In the genomic region with DNA sequence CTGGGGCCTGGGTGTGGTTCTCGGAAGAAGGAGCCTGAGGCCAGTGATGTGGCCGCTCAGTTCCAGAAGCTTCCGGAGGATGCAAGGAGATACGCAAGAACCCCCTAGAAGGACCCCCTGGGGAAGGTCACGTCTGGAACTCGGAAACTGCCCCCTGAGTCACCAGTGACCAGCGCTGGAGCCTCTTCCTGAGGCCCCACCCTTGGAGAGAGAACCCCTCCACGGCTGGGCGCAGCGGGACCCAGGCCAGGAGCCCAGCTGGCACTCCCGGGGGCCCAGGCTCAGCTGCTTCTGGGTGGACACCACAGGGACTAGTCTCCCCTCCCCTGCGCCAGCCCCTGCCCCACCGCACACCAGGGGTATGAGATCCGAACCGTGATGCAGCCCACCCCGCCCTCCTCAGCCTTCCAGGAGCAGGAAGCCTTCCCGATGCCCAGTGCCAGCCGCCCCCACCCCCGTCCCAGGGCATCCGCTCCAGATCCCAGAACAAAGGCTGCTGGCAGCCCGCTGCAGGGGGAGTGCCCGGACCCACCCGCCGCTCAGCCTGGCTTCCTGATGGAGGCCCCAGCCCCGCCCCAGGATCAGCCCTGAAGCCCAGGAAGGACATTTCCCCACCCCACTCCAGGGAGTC, we compare ENCODE assay signal across 11 cellular contexts. TPM values are rescaled to one million over a fixed set of nuclear protein-coding genes. Genes with fewer than 3 reads are reported as not detected.
DNase-seq lines count a peak whose midpoint lies in the region; ATAC-seq and TF ChIP-seq lines count a peak whose summit lies in the region.
"Had no signal": no experiment of that assay in that cellular context is flagged by ENCODE, and none has a peak within 500 bp of the region (broad histone marks: within the 10 kb centered on the region; RNA-seq: fewer than 3 reads in every experiment).

No MANE protein-coding gene starts in this region.

- ATAC-seq in HG03378 (IDR thresholded peaks at IDR 0.05; ENCODE audit: unreplicated experiment) = no peak
- ATAC-seq: stimulated activated memory B cell treated with anti-CD40 and anti-IgM and Interleukin-4, amounts not matched to agents 10 μg/mL and 1 μg/mL and 100 μg/mL, for 72 hours had no signal

- no peak for TF ChIP-seq CTCF in brain microvascular endothelial cell (IDR thresholded peaks at IDR 0.05; ENCODE audit: low read depth, low read length, missing control alignments)
- no peak for TF ChIP-seq CTCF in GM20000 (IDR thresholded peaks at IDR 0.05; ENCODE audit: extremely low read depth, missing control alignments)

- H3K27ac ChIP-seq in brain microvascular endothelial cell (peak overlapping the region; percentile 59), substantia nigra (ENCODE audit: low read depth, low read length, poor library complexity, severe bottlenecking) (peak overlapping the region; percentile 68)

- in situ Hi-C loops in brain microvascular endothelial cell (cut with HindIII; ENCODE audit: low pct_ligation_motif_present, low sequenced_read_pairs) = no loop called here

- DNase-seq in HT-29 (ENCODE audit: low spot score) = peak; percentile 81
- DNase-seq in brain microvascular endothelial cell = peak; percentile 75
- peak; percentile 54 for DNase-seq in iris pigment epithelial cell (ENCODE audit: low read depth)
- DNase-seq in substantia nigra (lab: John Stamatoyannopoulos, UW) = peak in 3 of 49 donors; percentile 31 to 96 (median 51)
- DNase-seq in HuH-7 (ENCODE audit: low spot score) = no peak
- no peak for DNase-seq in GM20000 (ENCODE audit: low spot score)
- DNase-seq in iPS-NIHi11 (ENCODE audit: low spot score) = no peak
- DNase-seq: activated CD8-positive, alpha-beta memory T cell treated with anti-CD3 and anti-CD28 coated beads, Interleukin-2, amount 50 U/mL, for 4 hours; GDM1 had no signal

- H3K36me3 ChIP-seq in brain microvascular endothelial cell (replicated peaks) = no peaks in the 10 kb centered on the region

- H3K4me3 ChIP-seq in brain microvascular endothelial cell (ENCODE audit: low read depth, low read length) = no peak overlapping the region

- no peaks in the 10 kb centered on the region for H3K27me3 ChIP-seq in brain microvascular endothelial cell (replicated peaks)

RNA-seq across cellular contexts. Expression of gene LAMA5, which starts 7.5 kb away (rescaled TPM):
- 286 and 336 TPM in 2 replicates for total RNA-seq in HT-29 (2014; rRNA removed; shearing (Covaris generic))

RNA-seq across cellular contexts. Expression of gene RPS21, which starts 27.3 kb away (rescaled TPM):
- total RNA-seq in HT-29 (2014; rRNA removed; shearing (Covaris generic)) = 3,073 and 3,139 TPM in 2 replicates

RNA-seq across cellular contexts. Expression of gene CABLES2, which starts 47.5 kb away (rescaled TPM):
- 9.5 and 9.8 TPM in 2 replicates for total RNA-seq in HT-29 (2014; rRNA removed; shearing (Covaris generic))

RNA-seq across cellular contexts. Expression of gene ADRM1, which starts 56.8 kb away (rescaled TPM):
- 659 and 752 TPM in 2 replicates for total RNA-seq in HT-29 (2014; rRNA removed; shearing (Covaris generic))

Comparison
In these comparisons a context has a peak if more than half of its experiments do, and no peak if none do; other contexts are left out.
1. DNase-seq: peak in HT-29 (single experiment), brain microvascular endothelial cell (single experiment) and iris pigment epithelial cell (single experiment); none in HuH-7 (single experiment), GM20000 (single experiment) and iPS-NIHi11 (single experiment).